8 cellular contexts compared by ENCODE assay signal in genomic region chr19:35066691-35067563, GRCh38. TPM values are rescaled to one million over a fixed set of nuclear protein-coding genes. Genes with fewer than 3 reads are reported as not detected.
DNase-seq lines count a peak whose midpoint lies in the region; ATAC-seq, FAIRE-seq and TF ChIP-seq lines count a peak whose summit lies in the region.

No MANE protein-coding gene starts in this region.

- H3K4me3 ChIP-seq in Caco-2 (ENCODE audit: low read depth, low read length): no peak overlapping the region

- peak overlapping the region; percentile 43 for H3K4me3 Mint-ChIP-seq in Caco-2 (ENCODE audit: unreplicated experiment)
- H3K4me3 Mint-ChIP-seq in activated naive CD8-positive, alpha-beta T cell: no peak overlapping the region

- no peak overlapping the region for H3K27ac Mint-ChIP-seq in Caco-2 (ENCODE audit: unreplicated experiment)
- peak overlapping the region; percentile 50 for H3K27ac Mint-ChIP-seq in activated naive CD8-positive, alpha-beta T cell

- H3K27me3 ChIP-seq in Caco-2 (replicated peaks; ENCODE audit: control insufficient read depth, insufficient read depth, low read length): no peaks in the 10 kb centered on the region; the same call in 1 of the 2 replicates

- POLR2A ChIA-PET in Caco-2 (lab: Charles Lee): interaction anchor here (0.6 kb wide), 1 partner anchor 390 kb away, joined by 3 read pairs; the partner anchor contains the start of gene SCGB2B2

- peak; percentile 95 to 96 for TF ChIP-seq CTCF in Caco-2 (IDR thresholded peaks at IDR 0.05; ENCODE audit: insufficient read depth in 1 of 2, low read depth in 1 of 2, low read length in 1 of 2, severe bottlenecking in 1 of 2, unreplicated experiment in 1 of 2)

- FAIRE-seq in urothelium cell line (lab: Jason Lieb, UNC): no peak

- no peaks in the 10 kb centered on the region for H3K36me3 Mint-ChIP-seq in Caco-2 (ENCODE audit: insufficient read depth, unreplicated experiment)
- no peaks in the 10 kb centered on the region for H3K36me3 Mint-ChIP-seq in activated naive CD8-positive, alpha-beta T cell

- intact Hi-C loops in Caco-2 (cut with micrococcal nuclease; ENCODE audit: unreplicated experiment) (loop anchor here (1.0 to 10.0 kb wide), 4 partner anchors 22 to 178 kb away; partner anchors contain the start of genes LGI4 and LSR), Right ventricle myocardium superior (cut with DNase I) (loop anchor here (5.0 kb wide), 1 partner anchor 75 kb away; the partner anchor contains the start of gene FXYD7), posterior vena cava (cut with DNase I) (no loop called here)

- H3K4me1 ChIP-seq in Caco-2: no peaks in the 10 kb centered on the region

- ATAC-seq in GM21723 (IDR thresholded peaks at IDR 0.05; ENCODE audit: unreplicated experiment): peak; percentile 84
- peak; percentile 91 for ATAC-seq in Right ventricle myocardium superior (ENCODE audit: poor library complexity)

- no peaks in the 10 kb centered on the region for H3K4me1 Mint-ChIP-seq in Caco-2 (ENCODE audit: low read depth, unreplicated experiment)
- H3K4me1 Mint-ChIP-seq in activated naive CD8-positive, alpha-beta T cell (ENCODE audit: low read depth): peaks cover 10% of the 10 kb centered on the region

- H3K36me3 ChIP-seq in Caco-2 (ENCODE audit: control insufficient read depth, insufficient read depth, low read length): no peaks in the 10 kb centered on the region

- no peaks in the 10 kb centered on the region for H3K9me3 Mint-ChIP-seq in Caco-2 (ENCODE audit: unreplicated experiment)
- H3K9me3 Mint-ChIP-seq in activated naive CD8-positive, alpha-beta T cell (ENCODE audit: low read depth): no peaks in the 10 kb centered on the region

- CTCF ChIA-PET in Caco-2 (lab: Charles Lee): interaction anchor here (0.6 to 1.8 kb wide), 19 partner anchors 11 to 1037 kb away, joined by 3 to 24 read pairs (median 4); partner anchors contain the start of genes FXYD3, FXYD5, HPN and LGI4

- DNase-seq in Caco-2 (peak; percentile 85 to 92), NAMALWA (ENCODE audit: low spot score) (peak; percentile 98), SW 1271 (lab: John Stamatoyannopoulos, UW) (peak; percentile 21 to 33), Right ventricle myocardium superior (peak; percentile 94), posterior vena cava (ENCODE audit: low spot score) (peak; percentile 96), urothelium cell line (ENCODE audit: low spot score) (peak; percentile 73)

- no TSS peak for BruUV-seq in Caco-2 (replicated peaks; lab: Mats Ljungman, UMichigan)

- peaks cover 8% of the 10 kb centered on the region; the same call in 1 of the 2 replicates for H3K9me3 ChIP-seq in Caco-2

- peaks cover 3% of the 10 kb centered on the region for H3K27me3 Mint-ChIP-seq in Caco-2 (ENCODE audit: insufficient read depth, unreplicated experiment)
- H3K27me3 Mint-ChIP-seq in activated naive CD8-positive, alpha-beta T cell: no peaks in the 10 kb centered on the region

RNA-seq across cellular contexts. Expression of gene HPN, which starts 25.4 kb away (rescaled TPM):
- total RNA-seq in Caco-2 (2022) (20.8 and 21.1 TPM in 2 replicates), Right ventricle myocardium superior (5.6 TPM), posterior vena cava (1 to 10 TPM in 1 of 2 donors, under 1 TPM in 1; 1.00 to 1.7 TPM)

RNA-seq across cellular contexts. Expression of gene SCN1B, which starts 36.7 kb away (rescaled TPM):
- 1.7 and 1.9 TPM in 2 replicates for total RNA-seq in Caco-2 (2022)
- total RNA-seq in Right ventricle myocardium superior: 48.2 TPM
- 10 to 100 TPM; 30.8 to 42.4 TPM for total RNA-seq in posterior vena cava

RNA-seq across cellular contexts. Expression of gene FXYD3, which starts 48.7 kb away (rescaled TPM):
- total RNA-seq in Caco-2 (2022) (26.8 and 36.7 TPM in 2 replicates), Right ventricle myocardium superior (1.3 TPM), posterior vena cava (not detected)

Comparison
In these comparisons a context has a peak if more than half of its experiments do, and no peak if none do; other contexts are left out.
1. DNase-seq: peak in every context shown above with its lines; median percentile 98 in NAMALWA; 96 in posterior vena cava; 94 in Right ventricle myocardium superior; 88 in Caco-2; 73 in urothelium cell line; 27 in SW 1271.
2. RNA of gene SCN1B, which starts 36.7 kb away (total RNA-seq): 48.2 TPM in Right ventricle myocardium superior (single experiment) and 30.8 to 42.4 TPM in posterior vena cava; 1.7 to 1.9 TPM in Caco-2; every median in the first group is over 10 times any median in the second.
3. RNA of gene FXYD3, which starts 48.7 kb away (total RNA-seq): 26.8 to 36.7 TPM in Caco-2; 1.3 TPM in Right ventricle myocardium superior (single experiment) and not detected in posterior vena cava; every median in the first group is over 10 times any median in the second.
4. intact Hi-C loops: an anchor here in Caco-2 (1.0 to 10.0 kb wide) and Right ventricle myocardium superior (5.0 kb wide); none called in posterior vena cava.